ENCODE assay signal across 9 cellular contexts in genomic region chr4:88696620-88697019, GRCh38. TPM values are rescaled to one million over a fixed set of nuclear protein-coding genes. Genes with fewer than 3 reads are reported as not detected.
DNase-seq lines count a peak whose midpoint lies in the region; ATAC-seq and TF ChIP-seq lines count a peak whose summit lies in the region.
"Had no signal": no experiment of that assay in that cellular context is flagged by ENCODE, and none has a peak within 500 bp of the region (broad histone marks: within the 10 kb centered on the region; RNA-seq: fewer than 3 reads in every experiment).

No MANE protein-coding gene starts in this region.

- intact Hi-C loops in activated B cell treated with CpG ODN at 0.5 μM for 24 hours (cut with micrococcal nuclease) (loop anchor here (1.0 to 10.0 kb wide), 2 partner anchors 104 to 418 kb away; partner anchors contain the start of genes HERC3 and TIGD2), sciatic nerve (cut with DNase I) (no loop called here)

- peaks cover 9% of the 10 kb centered on the region for H3K4me1 Mint-ChIP-seq in activated B cell treated with CpG ODN at 0.5 μM for 24 hours

- no peaks in the 10 kb centered on the region for H3K9me3 ChIP-seq in HAP-1

- POLR2A ChIA-PET in activated B cell treated with CpG ODN at 0.5 μM for 24 hours (lab: Charles Lee): interaction anchor here (1.6 kb wide), 1 partner anchor 105 kb away, joined by 6 read pairs; the partner anchor contains the start of gene HERC3

- no peaks in the 10 kb centered on the region for H3K27me3 Mint-ChIP-seq in activated B cell treated with CpG ODN at 0.5 μM for 24 hours

- H3K9me3 Mint-ChIP-seq in activated B cell treated with CpG ODN at 0.5 μM for 24 hours: no peaks in the 10 kb centered on the region

- H3K36me3 ChIP-seq in HAP-1 (replicated peaks): no peaks in the 10 kb centered on the region

- CTCF ChIA-PET in activated B cell treated with CpG ODN at 0.5 μM for 24 hours (lab: Charles Lee): no interaction called here

- H3K27me3 ChIP-seq in HAP-1 (ENCODE audit: low read depth): no peaks in the 10 kb centered on the region

- no peak for TF ChIP-seq CTCF in activated B cell treated with CpG ODN at 0.5 μM for 24 hours (IDR thresholded peaks at IDR 0.05)

- H3K4me3 ChIP-seq in HAP-1: peak overlapping the region; percentile 79

- peaks cover 38% of the 10 kb centered on the region for H3K36me3 Mint-ChIP-seq in activated B cell treated with CpG ODN at 0.5 μM for 24 hours (ENCODE audit: low read depth)

- peak overlapping the region; percentile 89 for H3K4me3 Mint-ChIP-seq in activated B cell treated with CpG ODN at 0.5 μM for 24 hours

- ATAC-seq in activated B cell treated with CpG ODN at 0.5 μM for 24 hours (ENCODE audit: low read depth): no peak
- ATAC-seq in sciatic nerve: peak; percentile 39
- ATAC-seq in HG02678 (IDR thresholded peaks at IDR 0.05; ENCODE audit: unreplicated experiment): no peak
- ATAC-seq in HG03442 (IDR thresholded peaks at IDR 0.05; ENCODE audit: unreplicated experiment): no peak

- in situ Hi-C loops in HAP-1 (cut with MboI; ENCODE audit: low sequenced_read_pairs): no loop called here

- H3K4me1 ChIP-seq in HAP-1: peaks cover 6% of the 10 kb centered on the region; the same call in 1 of the 2 replicates

- DNase-seq in HAP-1 (ENCODE audit: low spot score in 2 of 2) (no peak), activated B cell treated with CpG ODN at 0.5 μM for 24 hours (no peak), fibroblast of peridontal ligament (ENCODE audit: extremely low read depth) (peak; percentile 48), sciatic nerve (ENCODE audit: low spot score) (no peak)
- DNase-seq in stimulated activated CD4-positive, alpha-beta T cell treated with anti-CD3 and anti-CD28 coated beads, Interleukin-15, amount 100 ng/mL, for 24 hours: no peak
- no peak for DNase-seq in activated CD4-positive, alpha-beta T cell treated with anti-CD3 and anti-CD28 coated beads, Interleukin-2, amount 50 U/mL, for 4 hours
- DNase-seq: NCI-H226 had no signal

- no peak overlapping the region for H3K27ac Mint-ChIP-seq in activated B cell treated with CpG ODN at 0.5 μM for 24 hours

RNA-seq across cellular contexts. Expression of gene NAP1L5, which starts 1.0 kb away (rescaled TPM):
- total RNA-seq in activated B cell treated with CpG ODN at 0.5 μM for 24 hours (1.8 and 2.6 TPM in 2 replicates), sciatic nerve (7.9 TPM)
